20 cellular contexts compared by ENCODE assay signal in genomic region chr13:72561791-72562190, GRCh38.
"Had no signal": no experiment of that assay in that cellular context is flagged by ENCODE, and none has a peak within 500 bp of the region (broad histone marks: within the 10 kb centered on the region; RNA-seq: fewer than 3 reads in every experiment).

No MANE protein-coding gene starts in this region.

- H3K27me3 ChIP-seq: ascending aorta, cardiac muscle cell had no signal

- H2AFZ ChIP-seq: PC-9 had no signal

- H3K36me3 ChIP-seq: ascending aorta, cardiac muscle cell had no signal

- H3K4me1 ChIP-seq: ascending aorta had no signal

- H3K4me3 ChIP-seq: ascending aorta, cardiac muscle cell, PC-9 had no signal

- DNase-seq: activated CD4-positive, alpha-beta T cell treated with anti-CD3 and anti-CD28 coated beads, Interleukin-2, amount 10 ng/mL, durations not matched to agents 24 days and 14 days; activated CD4-positive, alpha-beta T cell treated with anti-CD3 and anti-CD28 coated beads, Interleukin-2, amount 50 U/mL, for 4 hours; activated CD8-positive, alpha-beta T cell treated with anti-CD3 and anti-CD28 coated beads for 36 hours; activated gamma-delta T cell; activated naive CD4-positive, alpha-beta T cell treated with Interleukin-2 at 50 U/mL for 16 hours; activated naive CD8-positive, alpha-beta T cell treated with anti-CD3 and anti-CD28 coated beads, Interleukin-2, amount 10 ng/mL, durations not matched to agents 7 days and 5 days; activated T-cell treated with anti-CD3 and anti-CD28 coated beads, Interleukin-2, amount 50 U/mL, for 24 hours; amygdala; NCI-H1436 treated with DMSO at 0.1 percent for 48 hours; NCI-H1694 treated with DMSO at 0.1 percent for 48 hours; NCI-H2029; NCI-H2171; NCI-H510A; NCI-H526; PC-9; SIG-M5 had no signal

- H3K27ac ChIP-seq: ascending aorta, cardiac muscle cell, PC-9, RWPE1 had no signal

- H3K9me3 ChIP-seq: ascending aorta had no signal

- ATAC-seq: activated CD8-positive, alpha-beta T cell treated with anti-CD3 and anti-CD28 coated beads for 36 hours; Right ventricle myocardium inferior had no signal

- H3K4me2 ChIP-seq: PC-9 had no signal
